Comparison of ENCODE assay signal across 1 cellular context in genomic region chr10:119742988-119743646, GRCh38.
TF ChIP-seq lines count a peak whose summit lies in the region.

No MANE protein-coding gene starts in this region.

TF ChIP-seq in WTC11, 78 proteins besides CTCF, POLR2A, EP300 and RAD21 (continued from another document):
- TF ChIP-seq ZBTB43 (CRISPR knock-in tag; IDR thresholded peaks at IDR 0.05) (no peak), NFATC4 (CRISPR knock-in tag; IDR thresholded peaks at IDR 0.05) (no peak), CREM (CRISPR knock-in tag; IDR thresholded peaks at IDR 0.05) (no peak), OVOL2 (CRISPR knock-in tag; IDR thresholded peaks at IDR 0.05; ENCODE audit: borderline replicate concordance) (no peak), E2F1 (CRISPR knock-in tag; IDR thresholded peaks at IDR 0.05) (no peak), IRF2 (CRISPR knock-in tag; IDR thresholded peaks at IDR 0.05; ENCODE audit: borderline replicate concordance, low read depth) (no peak)
